In the genomic region with DNA sequence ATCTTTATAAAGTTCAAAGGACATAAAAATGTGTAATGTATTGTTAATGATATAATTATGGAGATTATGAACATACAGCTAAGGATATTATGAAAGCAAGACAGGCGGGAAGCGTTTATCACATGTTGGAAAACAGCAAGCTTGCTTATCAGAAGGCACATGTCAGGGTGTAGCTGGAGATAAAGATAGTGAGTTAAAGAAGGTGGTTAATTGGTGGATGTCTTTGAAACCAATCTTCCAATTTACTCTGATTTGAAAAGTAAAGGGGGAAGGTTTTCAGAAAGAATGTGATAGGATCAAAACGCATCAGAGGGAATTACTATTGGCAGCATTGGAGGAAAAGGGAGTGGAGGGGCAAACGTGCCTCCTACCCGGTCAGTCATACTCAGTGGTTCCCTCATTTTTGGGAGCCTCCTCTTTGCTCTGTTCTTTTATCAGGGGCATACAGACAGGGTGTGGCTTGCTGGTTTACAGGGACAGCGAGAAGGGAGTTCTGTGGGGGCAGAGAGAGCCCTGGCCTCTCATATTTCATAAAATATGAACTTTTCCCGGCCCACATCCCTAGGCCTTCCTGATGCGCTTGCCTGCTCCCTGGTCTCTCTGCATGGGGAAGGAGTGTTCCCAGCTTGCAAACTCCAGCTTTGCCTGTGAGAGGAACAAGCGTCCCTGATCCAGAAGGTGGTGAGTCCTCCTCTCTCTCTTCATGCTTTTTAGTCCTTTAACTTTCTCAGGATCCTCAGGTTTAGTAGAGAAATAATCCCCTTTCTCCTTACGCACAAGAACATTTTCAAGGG, we compare ENCODE assay signal across 1 cellular context.
TF ChIP-seq lines count a peak whose summit lies in the region.

No MANE protein-coding gene starts in this region.

TF ChIP-seq in K562, 482 proteins besides CTCF, POLR2A, EP300 and RAD21 (continued from another document and continues in another):
- TF ChIP-seq, protein P1, sequence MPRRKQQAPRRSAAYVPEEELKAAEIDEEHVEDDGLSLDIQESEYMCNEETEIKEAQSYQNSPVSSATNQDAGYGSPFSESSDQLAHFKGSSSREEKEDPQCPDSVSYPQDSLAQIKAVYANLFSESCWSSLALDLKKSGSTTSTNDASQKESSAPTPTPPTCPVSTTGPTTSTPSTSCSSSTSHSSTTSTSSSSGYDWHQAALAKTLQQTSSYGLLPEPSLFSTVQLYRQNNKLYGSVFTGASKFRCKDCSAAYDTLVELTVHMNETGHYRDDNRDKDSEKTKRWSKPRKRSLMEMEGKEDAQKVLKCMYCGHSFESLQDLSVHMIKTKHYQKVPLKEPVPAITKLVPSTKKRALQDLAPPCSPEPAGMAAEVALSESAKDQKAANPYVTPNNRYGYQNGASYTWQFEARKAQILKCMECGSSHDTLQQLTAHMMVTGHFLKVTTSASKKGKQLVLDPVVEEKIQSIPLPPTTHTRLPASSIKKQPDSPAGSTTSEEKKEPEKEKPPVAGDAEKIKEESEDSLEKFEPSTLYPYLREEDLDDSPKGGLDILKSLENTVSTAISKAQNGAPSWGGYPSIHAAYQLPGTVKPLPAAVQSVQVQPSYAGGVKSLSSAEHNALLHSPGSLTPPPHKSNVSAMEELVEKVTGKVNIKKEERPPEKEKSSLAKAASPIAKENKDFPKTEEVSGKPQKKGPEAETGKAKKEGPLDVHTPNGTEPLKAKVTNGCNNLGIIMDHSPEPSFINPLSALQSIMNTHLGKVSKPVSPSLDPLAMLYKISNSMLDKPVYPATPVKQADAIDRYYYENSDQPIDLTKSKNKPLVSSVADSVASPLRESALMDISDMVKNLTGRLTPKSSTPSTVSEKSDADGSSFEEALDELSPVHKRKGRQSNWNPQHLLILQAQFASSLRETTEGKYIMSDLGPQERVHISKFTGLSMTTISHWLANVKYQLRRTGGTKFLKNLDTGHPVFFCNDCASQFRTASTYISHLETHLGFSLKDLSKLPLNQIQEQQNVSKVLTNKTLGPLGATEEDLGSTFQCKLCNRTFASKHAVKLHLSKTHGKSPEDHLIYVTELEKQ (CRISPR knock-in tag; IDR thresholded peaks at IDR 0.05), result no peak
- TF ChIP-seq, protein P2, sequence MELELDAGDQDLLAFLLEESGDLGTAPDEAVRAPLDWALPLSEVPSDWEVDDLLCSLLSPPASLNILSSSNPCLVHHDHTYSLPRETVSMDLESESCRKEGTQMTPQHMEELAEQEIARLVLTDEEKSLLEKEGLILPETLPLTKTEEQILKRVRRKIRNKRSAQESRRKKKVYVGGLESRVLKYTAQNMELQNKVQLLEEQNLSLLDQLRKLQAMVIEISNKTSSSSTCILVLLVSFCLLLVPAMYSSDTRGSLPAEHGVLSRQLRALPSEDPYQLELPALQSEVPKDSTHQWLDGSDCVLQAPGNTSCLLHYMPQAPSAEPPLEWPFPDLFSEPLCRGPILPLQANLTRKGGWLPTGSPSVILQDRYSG (tag; conservative IDR thresholded peaks at IDR 0.05; ENCODE audit: low read depth), result 0 out of 2 replicates have a peak, but pooled peaks have one; percentile 57
- TF ChIP-seq, protein P3, sequence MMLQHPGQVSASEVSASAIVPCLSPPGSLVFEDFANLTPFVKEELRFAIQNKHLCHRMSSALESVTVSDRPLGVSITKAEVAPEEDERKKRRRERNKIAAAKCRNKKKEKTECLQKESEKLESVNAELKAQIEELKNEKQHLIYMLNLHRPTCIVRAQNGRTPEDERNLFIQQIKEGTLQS (IDR thresholded peaks at IDR 0.05), result peak; percentile 52; the same call in 1 of the 2 replicates
- TF ChIP-seq, protein P3 (CRISPR knock-in tag; conservative IDR thresholded peaks at IDR 0.05), result no peak; the same call in 1 of the 2 replicates
- TF ChIP-seq HDAC3 (IDR thresholded peaks at IDR 0.05; ENCODE audit: borderline replicate concordance, partially characterized antibody), result peak; percentile 96
- no peak for TF ChIP-seq KAT2B (IDR thresholded peaks at IDR 0.05; ENCODE audit: low read depth, low read length)
- TF ChIP-seq FOXJ3 (CRISPR knock-in tag; IDR thresholded peaks at IDR 0.05), result no peak
- TF ChIP-seq ESRRA (IDR thresholded peaks at IDR 0.05; ENCODE audit: borderline replicate concordance, low read depth), result 0 out of 2 replicates have a peak, but pooled peaks have one; percentile 20
- no peak for TF ChIP-seq XRCC4 (IDR thresholded peaks at IDR 0.05; ENCODE audit: extremely low read depth, insufficient read depth, insufficient read length)
- TF ChIP-seq HDAC6 (IDR thresholded peaks at IDR 0.05; ENCODE audit: low read depth, low read length), result no peak
- TF ChIP-seq, protein P4, sequence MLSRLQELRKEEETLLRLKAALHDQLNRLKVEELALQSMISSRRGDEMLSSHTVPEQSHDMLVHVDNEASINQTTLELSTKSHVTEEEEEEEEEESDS (CRISPR knock-in tag; IDR thresholded peaks at IDR 0.05), result no peak
- TF ChIP-seq, protein P5, sequence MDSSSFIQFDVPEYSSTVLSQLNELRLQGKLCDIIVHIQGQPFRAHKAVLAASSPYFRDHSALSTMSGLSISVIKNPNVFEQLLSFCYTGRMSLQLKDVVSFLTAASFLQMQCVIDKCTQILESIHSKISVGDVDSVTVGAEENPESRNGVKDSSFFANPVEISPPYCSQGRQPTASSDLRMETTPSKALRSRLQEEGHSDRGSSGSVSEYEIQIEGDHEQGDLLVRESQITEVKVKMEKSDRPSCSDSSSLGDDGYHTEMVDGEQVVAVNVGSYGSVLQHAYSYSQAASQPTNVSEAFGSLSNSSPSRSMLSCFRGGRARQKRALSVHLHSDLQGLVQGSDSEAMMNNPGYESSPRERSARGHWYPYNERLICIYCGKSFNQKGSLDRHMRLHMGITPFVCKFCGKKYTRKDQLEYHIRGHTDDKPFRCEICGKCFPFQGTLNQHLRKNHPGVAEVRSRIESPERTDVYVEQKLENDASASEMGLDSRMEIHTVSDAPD (CRISPR knock-in tag; IDR thresholded peaks at IDR 0.05), result no peak
- TF ChIP-seq, protein P6, sequence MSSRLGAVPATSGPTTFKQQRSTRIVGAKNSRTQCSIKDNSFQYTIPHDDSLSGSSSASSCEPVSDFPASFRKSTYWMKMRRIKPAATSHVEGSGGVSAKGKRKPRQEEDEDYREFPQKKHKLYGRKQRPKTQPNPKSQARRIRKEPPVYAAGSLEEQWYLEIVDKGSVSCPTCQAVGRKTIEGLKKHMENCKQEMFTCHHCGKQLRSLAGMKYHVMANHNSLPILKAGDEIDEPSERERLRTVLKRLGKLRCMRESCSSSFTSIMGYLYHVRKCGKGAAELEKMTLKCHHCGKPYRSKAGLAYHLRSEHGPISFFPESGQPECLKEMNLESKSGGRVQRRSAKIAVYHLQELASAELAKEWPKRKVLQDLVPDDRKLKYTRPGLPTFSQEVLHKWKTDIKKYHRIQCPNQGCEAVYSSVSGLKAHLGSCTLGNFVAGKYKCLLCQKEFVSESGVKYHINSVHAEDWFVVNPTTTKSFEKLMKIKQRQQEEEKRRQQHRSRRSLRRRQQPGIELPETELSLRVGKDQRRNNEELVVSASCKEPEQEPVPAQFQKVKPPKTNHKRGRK (tag; IDR thresholded peaks at IDR 0.05), result no peak
- no peak for TF ChIP-seq GTF2A2 (tag; IDR thresholded peaks at IDR 0.05)
- no peak for TF ChIP-seq TFAM (CRISPR knock-in tag; conservative IDR thresholded peaks at IDR 0.05)
- TF ChIP-seq SP2 (IDR thresholded peaks at IDR 0.05; ENCODE audit: extremely low read depth, low read depth, low read length, poor library complexity, severe bottlenecking), result no peak
- TF ChIP-seq ZNF699 (CRISPR knock-in tag; IDR thresholded peaks at IDR 0.05; ENCODE audit: insufficient replicate concordance), result no peak
- peak in 1 of 2 experiments; percentile 85; a peak in 2 of 4 replicates for TF ChIP-seq TEAD1 (CRISPR knock-in tag; IDR thresholded peaks at IDR 0.05)
- TF ChIP-seq STAG1 (CRISPR knock-in tag; IDR thresholded peaks at IDR 0.05; ENCODE audit: borderline replicate concordance), result no peak
- no peak for TF ChIP-seq ZNF282 (CRISPR knock-in tag; IDR thresholded peaks at IDR 0.05)
- TF ChIP-seq SNRNP70 (optimal IDR thresholded peaks at IDR 0.05; ENCODE audit: low read depth, low read length), result no peak
- no peak for TF ChIP-seq MCM7 (IDR thresholded peaks at IDR 0.05)
- no peak for TF ChIP-seq CBFB (CRISPR knock-in tag; IDR thresholded peaks at IDR 0.05)
- TF ChIP-seq POLR3A (IDR thresholded peaks at IDR 0.05; ENCODE audit: borderline replicate concordance, extremely low read depth, insufficient read depth, insufficient read length), result no peak
- TF ChIP-seq ZNF134 (CRISPR knock-in tag; conservative IDR thresholded peaks at IDR 0.05), result no peak
- TF ChIP-seq, protein P7, sequence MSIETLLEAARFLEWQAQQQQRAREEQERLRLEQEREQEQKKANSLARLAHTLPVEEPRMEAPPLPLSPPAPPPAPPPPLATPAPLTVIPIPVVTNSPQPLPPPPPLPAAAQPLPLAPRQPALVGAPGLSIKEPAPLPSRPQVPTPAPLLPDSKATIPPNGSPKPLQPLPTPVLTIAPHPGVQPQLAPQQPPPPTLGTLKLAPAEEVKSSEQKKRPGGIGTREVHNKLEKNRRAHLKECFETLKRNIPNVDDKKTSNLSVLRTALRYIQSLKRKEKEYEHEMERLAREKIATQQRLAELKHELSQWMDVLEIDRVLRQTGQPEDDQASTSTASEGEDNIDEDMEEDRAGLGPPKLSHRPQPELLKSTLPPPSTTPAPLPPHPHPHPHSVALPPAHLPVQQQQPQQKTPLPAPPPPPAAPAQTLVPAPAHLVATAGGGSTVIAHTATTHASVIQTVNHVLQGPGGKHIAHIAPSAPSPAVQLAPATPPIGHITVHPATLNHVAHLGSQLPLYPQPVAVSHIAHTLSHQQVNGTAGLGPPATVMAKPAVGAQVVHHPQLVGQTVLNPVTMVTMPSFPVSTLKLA (conservative IDR thresholded peaks at IDR 0.05), result peak; percentile 88 to 95
- no peak; the same call in 1 of the 2 replicates for TF ChIP-seq ARID2 (IDR thresholded peaks at IDR 0.05)
- no peak for TF ChIP-seq ZNF217 (CRISPR knock-in tag; IDR thresholded peaks at IDR 0.05)
- TF ChIP-seq, protein P8, sequence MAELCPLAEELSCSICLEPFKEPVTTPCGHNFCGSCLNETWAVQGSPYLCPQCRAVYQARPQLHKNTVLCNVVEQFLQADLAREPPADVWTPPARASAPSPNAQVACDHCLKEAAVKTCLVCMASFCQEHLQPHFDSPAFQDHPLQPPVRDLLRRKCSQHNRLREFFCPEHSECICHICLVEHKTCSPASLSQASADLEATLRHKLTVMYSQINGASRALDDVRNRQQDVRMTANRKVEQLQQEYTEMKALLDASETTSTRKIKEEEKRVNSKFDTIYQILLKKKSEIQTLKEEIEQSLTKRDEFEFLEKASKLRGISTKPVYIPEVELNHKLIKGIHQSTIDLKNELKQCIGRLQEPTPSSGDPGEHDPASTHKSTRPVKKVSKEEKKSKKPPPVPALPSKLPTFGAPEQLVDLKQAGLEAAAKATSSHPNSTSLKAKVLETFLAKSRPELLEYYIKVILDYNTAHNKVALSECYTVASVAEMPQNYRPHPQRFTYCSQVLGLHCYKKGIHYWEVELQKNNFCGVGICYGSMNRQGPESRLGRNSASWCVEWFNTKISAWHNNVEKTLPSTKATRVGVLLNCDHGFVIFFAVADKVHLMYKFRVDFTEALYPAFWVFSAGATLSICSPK (IDR thresholded peaks at IDR 0.05; ENCODE audit: borderline replicate concordance), result no peak
- no peak for TF ChIP-seq PCBP2 (IDR thresholded peaks at IDR 0.05; ENCODE audit: low read depth, low read length, poor library complexity, severe bottlenecking)
- no peak for TF ChIP-seq KAT8 (IDR thresholded peaks at IDR 0.05; ENCODE audit: low read depth)
- no peak for TF ChIP-seq ATF1 (CRISPR knock-in tag; IDR thresholded peaks at IDR 0.05)
- peak; percentile 82 for TF ChIP-seq ATF1 (tag; IDR thresholded peaks at IDR 0.05)
- TF ChIP-seq, protein P9, sequence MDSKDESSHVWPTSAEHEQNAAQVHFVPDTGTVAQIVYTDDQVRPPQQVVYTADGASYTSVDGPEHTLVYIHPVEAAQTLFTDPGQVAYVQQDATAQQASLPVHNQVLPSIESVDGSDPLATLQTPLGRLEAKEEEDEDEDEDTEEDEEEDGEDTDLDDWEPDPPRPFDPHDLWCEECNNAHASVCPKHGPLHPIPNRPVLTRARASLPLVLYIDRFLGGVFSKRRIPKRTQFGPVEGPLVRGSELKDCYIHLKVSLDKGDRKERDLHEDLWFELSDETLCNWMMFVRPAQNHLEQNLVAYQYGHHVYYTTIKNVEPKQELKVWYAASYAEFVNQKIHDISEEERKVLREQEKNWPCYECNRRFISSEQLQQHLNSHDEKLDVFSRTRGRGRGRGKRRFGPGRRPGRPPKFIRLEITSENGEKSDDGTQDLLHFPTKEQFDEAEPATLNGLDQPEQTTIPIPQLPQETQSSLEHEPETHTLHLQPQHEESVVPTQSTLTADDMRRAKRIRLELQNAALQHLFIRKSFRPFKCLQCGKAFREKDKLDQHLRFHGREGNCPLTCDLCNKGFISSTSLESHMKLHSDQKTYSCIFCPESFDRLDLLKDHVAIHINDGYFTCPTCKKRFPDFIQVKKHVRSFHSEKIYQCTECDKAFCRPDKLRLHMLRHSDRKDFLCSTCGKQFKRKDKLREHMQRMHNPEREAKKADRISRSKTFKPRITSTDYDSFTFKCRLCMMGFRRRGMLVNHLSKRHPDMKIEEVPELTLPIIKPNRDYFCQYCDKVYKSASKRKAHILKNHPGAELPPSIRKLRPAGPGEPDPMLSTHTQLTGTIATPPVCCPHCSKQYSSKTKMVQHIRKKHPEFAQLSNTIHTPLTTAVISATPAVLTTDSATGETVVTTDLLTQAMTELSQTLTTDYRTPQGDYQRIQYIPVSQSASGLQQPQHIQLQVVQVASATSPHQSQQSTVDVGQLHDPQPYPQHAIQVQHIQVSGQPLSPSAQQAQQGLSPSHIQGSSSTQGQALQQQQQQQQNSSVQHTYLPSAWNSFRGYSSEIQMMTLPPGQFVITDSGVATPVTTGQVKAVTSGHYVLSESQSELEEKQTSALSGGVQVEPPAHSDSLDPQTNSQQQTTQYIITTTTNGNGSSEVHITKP (IDR thresholded peaks at IDR 0.05; ENCODE audit: partially characterized antibody), result peak; percentile 83
- TF ChIP-seq HDGF (IDR thresholded peaks at IDR 0.05), result peak; percentile 50; the same call in 1 of the 2 replicates
- TF ChIP-seq CBX3 (IDR thresholded peaks at IDR 0.05; ENCODE audit: borderline replicate concordance in 1 of 2, low read length in 2 of 2), result 0 out of 3 replicates have a peak, but pooled peaks of 1 of the 2 experiments have one; percentile 43
- TF ChIP-seq NELFE (IDR thresholded peaks at IDR 0.05; ENCODE audit: insufficient read depth, insufficient read length), result no peak
- TF ChIP-seq SMARCA5 (IDR thresholded peaks at IDR 0.05), result no peak
- TF ChIP-seq STAT5B (CRISPR knock-in tag; IDR thresholded peaks at IDR 0.05), result no peak
- TF ChIP-seq TRIM28 (IDR thresholded peaks at IDR 0.05), result 0 out of 2 replicates have a peak, but pooled peaks have one; percentile 80
- TF ChIP-seq, protein P10, sequence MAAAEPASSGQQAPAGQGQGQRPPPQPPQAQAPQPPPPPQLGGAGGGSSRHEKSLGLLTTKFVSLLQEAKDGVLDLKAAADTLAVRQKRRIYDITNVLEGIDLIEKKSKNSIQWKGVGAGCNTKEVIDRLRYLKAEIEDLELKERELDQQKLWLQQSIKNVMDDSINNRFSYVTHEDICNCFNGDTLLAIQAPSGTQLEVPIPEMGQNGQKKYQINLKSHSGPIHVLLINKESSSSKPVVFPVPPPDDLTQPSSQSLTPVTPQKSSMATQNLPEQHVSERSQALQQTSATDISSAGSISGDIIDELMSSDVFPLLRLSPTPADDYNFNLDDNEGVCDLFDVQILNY (CRISPR knock-in tag; IDR thresholded peaks at IDR 0.05), result no peak
- TF ChIP-seq, protein P11, sequence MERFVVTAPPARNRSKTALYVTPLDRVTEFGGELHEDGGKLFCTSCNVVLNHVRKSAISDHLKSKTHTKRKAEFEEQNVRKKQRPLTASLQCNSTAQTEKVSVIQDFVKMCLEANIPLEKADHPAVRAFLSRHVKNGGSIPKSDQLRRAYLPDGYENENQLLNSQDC (CRISPR knock-in tag; IDR thresholded peaks at IDR 0.05), result 0 out of 2 replicates have a peak, but pooled peaks have one; percentile 53
- peak; percentile 87 for TF ChIP-seq NFATC3 (IDR thresholded peaks at IDR 0.05)
- TF ChIP-seq KDM5B (IDR thresholded peaks at IDR 0.05; ENCODE audit: insufficient replicate concordance, low read depth, low read length), result peak; percentile 55
